ENCODE assay signal across 1 cellular context in the genomic region with DNA sequence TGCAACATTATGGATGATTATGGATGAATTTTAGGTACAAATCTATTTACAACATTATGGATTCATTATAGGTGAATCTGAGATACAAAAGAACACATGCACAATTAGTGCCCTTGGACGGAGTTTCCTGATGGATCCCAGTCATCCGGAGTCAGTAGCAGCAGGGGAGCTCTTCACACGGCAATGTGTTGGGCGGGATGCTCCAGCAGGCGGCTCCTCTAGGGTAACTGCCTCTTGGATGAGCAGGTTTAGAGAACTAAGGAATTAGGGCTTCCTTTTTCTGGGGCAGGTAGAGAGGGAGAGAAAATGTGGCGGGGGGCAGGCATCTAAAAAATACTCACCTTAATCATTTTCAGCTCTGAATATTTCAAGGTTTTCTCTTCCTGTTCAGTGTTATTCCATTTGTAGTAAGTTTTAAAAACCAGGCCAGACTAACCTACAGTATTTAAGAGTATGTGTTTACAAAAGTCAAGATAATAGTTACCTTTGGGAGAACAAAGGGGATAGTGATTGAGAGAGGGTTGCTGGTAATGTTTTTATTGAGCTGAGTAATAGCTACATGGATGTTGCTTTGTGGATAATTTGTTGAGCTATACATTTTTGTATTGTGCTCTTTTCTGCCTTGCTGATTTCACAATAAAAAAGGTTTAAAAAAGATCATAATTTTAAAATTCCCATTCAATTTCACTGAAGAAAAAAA.
TF ChIP-seq lines count a peak whose summit lies in the region.

No MANE protein-coding gene starts in this region.

TF ChIP-seq in H1, 55 proteins besides CTCF, POLR2A, EP300 and RAD21:
- no peak for TF ChIP-seq BCL11A (IDR thresholded peaks at IDR 0.05; ENCODE audit: low read depth in 2 of 2, low read length in 2 of 2)
- TF ChIP-seq, protein P1, sequence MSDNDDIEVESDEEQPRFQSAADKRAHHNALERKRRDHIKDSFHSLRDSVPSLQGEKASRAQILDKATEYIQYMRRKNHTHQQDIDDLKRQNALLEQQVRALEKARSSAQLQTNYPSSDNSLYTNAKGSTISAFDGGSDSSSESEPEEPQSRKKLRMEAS (IDR thresholded peaks at IDR 0.05), result 0 out of 2 replicates have a peak, but pooled peaks have one; percentile 12
- TF ChIP-seq, protein P2, sequence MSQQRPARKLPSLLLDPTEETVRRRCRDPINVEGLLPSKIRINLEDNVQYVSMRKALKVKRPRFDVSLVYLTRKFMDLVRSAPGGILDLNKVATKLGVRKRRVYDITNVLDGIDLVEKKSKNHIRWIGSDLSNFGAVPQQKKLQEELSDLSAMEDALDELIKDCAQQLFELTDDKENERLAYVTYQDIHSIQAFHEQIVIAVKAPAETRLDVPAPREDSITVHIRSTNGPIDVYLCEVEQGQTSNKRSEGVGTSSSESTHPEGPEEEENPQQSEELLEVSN (IDR thresholded peaks at IDR 0.05), result peak; percentile 73
- TF ChIP-seq ASH2L (IDR thresholded peaks at IDR 0.05; ENCODE audit: low read length), result no peak
- no peak for TF ChIP-seq RXRA (IDR thresholded peaks at IDR 0.05; ENCODE audit: insufficient read depth, low read depth, low read length)
